ENCODE assay signal across 8 cellular contexts in genomic region chr10:930415-931325, GRCh38. TPM values are rescaled to one million over a fixed set of nuclear protein-coding genes. Genes with fewer than 3 reads are reported as not detected.
A peak's percentile ranks its signal among the peaks of the same experiment; 100 is the strongest.
DNase-seq lines count a peak whose midpoint lies in the region; ATAC-seq and TF ChIP-seq lines count a peak whose summit lies in the region.

No MANE protein-coding gene starts in this region.

- H3K27ac Mint-ChIP-seq in endodermal cell: peak overlapping the region; percentile 90

- peaks cover 36% of the 10 kb centered on the region for H3K4me1 Mint-ChIP-seq in endodermal cell

- no peaks in the 10 kb centered on the region for H3K4me1 ChIP-seq in endodermal cell (ENCODE audit: control insufficient read depth, insufficient read depth, low read length)
- peaks cover 37% of the 10 kb centered on the region for H3K4me1 ChIP-seq in mononuclear cell (ENCODE audit: insufficient read depth, low read length)
- H3K4me1 ChIP-seq in upper lobe of left lung: peaks cover 46 to 57% (median 50%) of the 10 kb centered on the region in 4 donors

- H3K36me3 ChIP-seq in endodermal cell (ENCODE audit: control insufficient read depth, insufficient read depth, low read length) (peaks cover 9% of the 10 kb centered on the region), upper lobe of left lung (peaks cover 0 to 5% (median 2%) of the 10 kb centered on the region in 4 donors)

- peak overlapping the region; percentile 59 for H3K9ac ChIP-seq in endodermal cell (ENCODE audit: extremely low read depth, low read length, poor library complexity, severe bottlenecking)

- ATAC-seq in upper lobe of left lung (ENCODE audit: low FRiP score in 2 of 2) (peak in 1 of 2 donors; percentile 18), GM19324 (IDR thresholded peaks at IDR 0.05; ENCODE audit: low FRiP score, unreplicated experiment) (no peak)

- TF ChIP-seq CTCF in endodermal cell (conservative IDR thresholded peaks at IDR 0.05) (no peak), upper lobe of left lung (IDR thresholded peaks at IDR 0.05) (no peak)

- no peaks in the 10 kb centered on the region for H3K9me3 ChIP-seq in endodermal cell (ENCODE audit: control insufficient read depth, low read length)
- no peaks in the 10 kb centered on the region for H3K9me3 ChIP-seq in mononuclear cell (ENCODE audit: low read depth, low read length)
- H3K9me3 ChIP-seq in upper lobe of left lung: no peaks in the 10 kb centered on the region

- TF ChIP-seq POLR2A in upper lobe of left lung (IDR thresholded peaks at IDR 0.05): peak in 3 of 4 donors; percentile 22 to 45 (median 26)

- H3K27me3 ChIP-seq in endodermal cell (ENCODE audit: control insufficient read depth, insufficient read depth, low read length, poor library complexity, severe bottlenecking) (no peaks in the 10 kb centered on the region), mononuclear cell (ENCODE audit: insufficient read depth, low read length) (no peaks in the 10 kb centered on the region), upper lobe of left lung (no peaks in the 10 kb centered on the region)

- H3K36me3 Mint-ChIP-seq in endodermal cell (ENCODE audit: low read depth): peaks cover 5% of the 10 kb centered on the region

- no peaks in the 10 kb centered on the region for H3K9me3 Mint-ChIP-seq in endodermal cell

- DNase-seq in NCI-H2171 treated with DMSO at 0.1 percent for 48 hours (lab: John Stamatoyannopoulos, UW) (peak; percentile 1), NCI-H2171 (lab: John Stamatoyannopoulos, UW) (no peak), endodermal cell (peak; percentile 81), upper lobe of left lung (peak; percentile 65 to 92)
- no peak for DNase-seq in Jurkat, Clone E6-1 (ENCODE audit: low read depth, low spot score)
- DNase-seq in activated CD4-positive, alpha-beta T cell treated with anti-CD3 and anti-CD28 coated beads for 48 hours: peak; percentile 44

- no peaks in the 10 kb centered on the region for H3K27me3 Mint-ChIP-seq in endodermal cell (ENCODE audit: insufficient read depth)

- peak overlapping the region; percentile 76 for H3K4me3 Mint-ChIP-seq in endodermal cell

- peak overlapping the region; percentile 62 for H3K27ac ChIP-seq in endodermal cell (ENCODE audit: low read depth, low read length)
- peak overlapping the region; percentile 96 to 98 (median 98) for H3K27ac ChIP-seq in upper lobe of left lung

- peak overlapping the region; percentile 65 for H3K4me3 ChIP-seq in Jurkat, Clone E6-1 (ENCODE audit: low read length)
- H3K4me3 ChIP-seq in endodermal cell (ENCODE audit: low read length) (peak overlapping the region; percentile 94), mononuclear cell (ENCODE audit: low read length) (peak overlapping the region; percentile 57), upper lobe of left lung (peak overlapping the region; percentile 78 to 97 (median 90))

- TF ChIP-seq EP300 in upper lobe of left lung (IDR thresholded peaks at IDR 0.05): no peak

- WGBS in endodermal cell (ENCODE audit: insufficient coverage in 1 of 2, insufficient read length in 1 of 2), 2 experiments: 1% methylated on average over 22 to 73 of the region's 73 CpGs
- WGBS in upper lobe of left lung, 2 donors: 1 to 2% methylated on average over 15 to 44 of the region's 73 CpGs

RNA-seq across cellular contexts. Expression of gene LARP4B, which starts 0.8 kb away (rescaled TPM):
- polyA plus RNA-seq in Jurkat, Clone E6-1 (2012; ENCODE audit: insufficient read depth, insufficient read length): 28.9 TPM
- total RNA-seq in endodermal cell (10 to 100 TPM; 94.1 to 94.3 TPM), mononuclear cell (13.6 TPM), upper lobe of left lung (100 to 1,000 TPM; 106 to 154 (median 139) TPM)
- polyA plus RNA-seq in endodermal cell (2013, experiment 1 of 2): 32.2 TPM
- polyA plus RNA-seq in endodermal cell (2013, experiment 2 of 2): 27.5 TPM

RNA-seq across cellular contexts. Expression of gene GTPBP4, which starts 57.6 kb away (rescaled TPM):
- 155 TPM for polyA plus RNA-seq in Jurkat, Clone E6-1 (2012; ENCODE audit: insufficient read depth, insufficient read length)
- total RNA-seq in endodermal cell (10 to 100 TPM; 67.2 to 70.9 TPM), mononuclear cell (42.3 TPM), upper lobe of left lung (10 to 100 TPM; 22.0 to 41.9 (median 33.3) TPM)
- polyA plus RNA-seq in endodermal cell (2013, experiment 1 of 2): 47.9 TPM
- polyA plus RNA-seq in endodermal cell (2013, experiment 2 of 2): 55.6 TPM

Comparison
In these comparisons a context has a peak if more than half of its experiments do, and no peak if none do; other contexts are left out.
1. DNase-seq: peak in NCI-H2171 treated with DMSO at 0.1 percent for 48 hours (single experiment), activated CD4-positive, alpha-beta T cell treated with anti-CD3 and anti-CD28 coated beads for 48 hours (single experiment), endodermal cell (single experiment) and upper lobe of left lung (2 of 2); none in NCI-H2171 (single experiment) and Jurkat, Clone E6-1 (single experiment).
2. Peak in every context shown above with its lines, with median percentiles within 50 percentile points of each other: H3K4me3 ChIP-seq.